27 cellular contexts compared by ENCODE assay signal in the genomic region with DNA sequence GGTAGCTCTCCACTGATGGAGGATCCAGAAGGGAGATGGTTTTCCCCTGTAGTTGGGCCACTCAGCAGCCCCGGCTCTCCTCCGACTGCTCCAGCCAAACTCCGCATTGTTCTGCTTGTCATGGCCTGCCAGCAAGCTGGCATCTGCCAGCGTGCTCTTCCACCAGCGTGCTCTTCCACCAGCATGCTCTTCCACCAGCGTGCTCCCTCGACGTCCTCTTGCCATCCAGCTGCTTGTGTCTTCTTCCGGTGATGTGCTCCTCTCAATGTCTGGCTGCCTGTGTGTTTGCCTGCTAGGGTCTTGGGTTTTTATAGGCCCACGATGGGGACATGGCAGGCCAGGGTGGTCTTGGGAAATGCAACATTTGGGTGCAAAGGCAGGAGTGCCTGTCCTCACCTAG. TPM values are rescaled to one million over a fixed set of nuclear protein-coding genes. Genes with fewer than 3 reads are reported as not detected.
DNase-seq lines count a peak whose midpoint lies in the region; ATAC-seq, FAIRE-seq and TF ChIP-seq lines count a peak whose summit lies in the region.
"Had no signal": no experiment of that assay in that cellular context is flagged by ENCODE, and none has a peak within 500 bp of the region (broad histone marks: within the 10 kb centered on the region; RNA-seq: fewer than 3 reads in every experiment).

No MANE protein-coding gene starts in this region.

- H3K27ac Mint-ChIP-seq in stimulated activated effector memory CD8-positive, alpha-beta T cell treated with anti-CD3 and anti-CD28 coated beads, Interleukin-12 subunit alpha, Interleukin-12 subunit beta, amount 100 ng/mL, for 72 hours = peak overlapping the region; percentile 8
- H3K27ac Mint-ChIP-seq: B cell; CD14-positive monocyte; CD4-positive, CD25-positive, alpha-beta regulatory T cell; CD8-positive, alpha-beta memory T cell had no signal

- no peak for TF ChIP-seq POLR2A in K562 (conservative IDR thresholded peaks at IDR 0.05)
- no peak for TF ChIP-seq POLR2A in H1 (IDR thresholded peaks at IDR 0.05; ENCODE audit: control extremely low read depth in 1 of 2, low read depth in 2 of 2, low read length in 2 of 2)

- H2BK12ac ChIP-seq in H1 (ENCODE audit: low read depth, low read length) = peak overlapping the region; percentile 60; the same call in 1 of the 2 replicates

- TF ChIP-seq CTCF in K562 (IDR thresholded peaks at IDR 0.05 in 2 of 3, conservative IDR thresholded peaks at IDR 0.05 in 1 of 3; ENCODE audit: insufficient read depth in 2 of 3, low read depth in 1 of 3, low read length in 3 of 3) (no peak), H1 (IDR thresholded peaks at IDR 0.05; ENCODE audit: control extremely low read depth in 1 of 3, insufficient read depth in 1 of 3, low read depth in 1 of 3, low read length in 3 of 3) (no peak)

- TF ChIP-seq EP300 in K562 (IDR thresholded peaks at IDR 0.05; ENCODE audit: low read length) (no peak), H1 (IDR thresholded peaks at IDR 0.05; ENCODE audit: borderline replicate concordance in 1 of 2, low read depth in 2 of 2, low read length in 2 of 2) (no peak)

- no peak overlapping the region for H3K4me3 Mint-ChIP-seq in stimulated activated effector memory CD8-positive, alpha-beta T cell treated with anti-CD3 and anti-CD28 coated beads, Interleukin-12 subunit alpha, Interleukin-12 subunit beta, amount 100 ng/mL, for 72 hours
- H3K4me3 Mint-ChIP-seq: B cell; CD14-positive monocyte; CD4-positive, alpha-beta memory T cell; CD4-positive, CD25-positive, alpha-beta regulatory T cell had no signal

- ATAC-seq in K562 = peak; percentile 15
- ATAC-seq in stimulated activated effector memory CD8-positive, alpha-beta T cell treated with anti-CD3 and anti-CD28 coated beads, Interleukin-12 subunit alpha, Interleukin-12 subunit beta, amount 100 ng/mL, for 72 hours = no peak
- ATAC-seq: A549, GM12878 had no signal

- no peak overlapping the region for H2AK5ac ChIP-seq in H1 (ENCODE audit: low read depth, low read length)

- H4K91ac ChIP-seq in H1 (replicated peaks; ENCODE audit: insufficient read length, low read length) = no peak overlapping the region

- peaks cover 0 to 10% (median 4%) of the 10 kb centered on the region in 10 experiments; a peak in 6 of 20 replicates for H3K4me1 ChIP-seq in BLaER1 treated with 17β-estradiol and CSF1 and Interleukin-3, amounts not matched to agents 10 nM and 100 nM
- H3K4me1 ChIP-seq in K562 (replicated peaks in 1 of 2; ENCODE audit: control insufficient read depth in 2 of 2, insufficient read depth in 2 of 2, low read length in 2 of 2) (peaks cover 0 to 4% of the 10 kb centered on the region in 2 experiments; a peak in 2 of 5 replicates), H1 (replicated peaks in 1 of 4; ENCODE audit: control insufficient read depth in 3 of 4, insufficient read depth in 4 of 4, low read length in 3 of 4) (peaks cover 0 to 3% (median 0%) of the 10 kb centered on the region in 4 experiments; a peak in 2 of 7 replicates)
- H3K4me1 ChIP-seq: A549 had no signal

- FAIRE-seq in K562 (lab: Jason Lieb, UNC) (no peak), H1 (lab: Jason Lieb, UNC) (no peak)
- FAIRE-seq: A549, GM12878, GM12892, GM18507 had no signal

- intact Hi-C loops in K562 (cut with micrococcal nuclease) = loop anchor here (5.0 kb wide), 1 partner anchor 49 kb away; no protein-coding TSS in a partner anchor

- H3K14ac ChIP-seq in H1 (ENCODE audit: insufficient read length) = no peak overlapping the region

- DNase-seq in K562 (ENCODE audit: extremely low read depth in 1 of 4, low spot score in 3 of 4) = no peak
- no peak for DNase-seq in H1 (ENCODE audit: low read depth in 1 of 2, low spot score in 2 of 2)
- peak in 1 of 2 donors; percentile 35 for DNase-seq in stimulated activated effector memory CD8-positive, alpha-beta T cell treated with anti-CD3 and anti-CD28 coated beads, Interleukin-12 subunit alpha, Interleukin-12 subunit beta, amount 100 ng/mL, for 72 hours (ENCODE audit: low spot score in 2 of 2)
- no peak for DNase-seq in hippocampal formation (lab: John Stamatoyannopoulos, UW)
- no peak for DNase-seq in NCI-H1930 (lab: John Stamatoyannopoulos, UW)
- DNase-seq in activated naive CD4-positive, alpha-beta T cell (lab: John Stamatoyannopoulos, UW) = no peak
- DNase-seq: AML-193; C1 segment of cervical spinal cord; CD4-positive, alpha-beta memory T cell; CD4-positive, CD25-positive, alpha-beta regulatory T cell; CD8-positive, alpha-beta memory T cell; COR-L47; DMS 273 treated with DMSO at 0.1 percent for 48 hours; DMS153; DMS53; DMS79; DND-41; EL; GDM1 had no signal

- BruUV-seq in K562 (replicated peaks; lab: Mats Ljungman, UMichigan) = no TSS peak

- H2BK120ac ChIP-seq in H1 (replicated peaks; ENCODE audit: low read depth, low read length) = no peak overlapping the region

- no peaks in the 10 kb centered on the region for H3K9me3 Mint-ChIP-seq in stimulated activated effector memory CD8-positive, alpha-beta T cell treated with anti-CD3 and anti-CD28 coated beads, Interleukin-12 subunit alpha, Interleukin-12 subunit beta, amount 100 ng/mL, for 72 hours
- H3K9me3 Mint-ChIP-seq: CD8-positive, alpha-beta memory T cell had no signal

- H3K79me2 ChIP-seq in K562 (ENCODE audit: control insufficient read depth, insufficient read depth, low read length) = no peaks in the 10 kb centered on the region
- no peaks in the 10 kb centered on the region for H3K79me2 ChIP-seq in H1 (ENCODE audit: control insufficient read depth in 1 of 2, insufficient read depth in 2 of 2, low read length in 2 of 2)

- CTCF ChIA-PET in K562 (lab: Yijun Ruan, JAX; ENCODE audit: low intra/inter-chr PET ratio) (no interaction called here), H1 (lab: Charles Lee; ENCODE audit: partially characterized antibody) (interaction anchor here (1.2 kb wide), 1 partner anchor 11 kb away, joined by 3 read pairs; no protein-coding TSS in a partner anchor)

- H2BK5ac ChIP-seq in H1 (ENCODE audit: low read depth, low read length) = no peak overlapping the region

- H3K56ac ChIP-seq in H1 (replicated peaks; ENCODE audit: insufficient read length, low read depth, low read length) = no peak overlapping the region

- no peaks in the 10 kb centered on the region for H3K27me3 ChIP-seq in BLaER1 treated with 17β-estradiol and CSF1 and Interleukin-3, amounts not matched to agents 10 nM and 100 nM
- H3K27me3 ChIP-seq in K562 (ENCODE audit: control insufficient read depth in 2 of 2, insufficient read depth in 2 of 2, low read length in 2 of 2) (peaks cover 20 to 39% of the 10 kb centered on the region in 2 experiments), H1 (replicated peaks in 1 of 4; ENCODE audit: control insufficient read depth in 3 of 4, extremely low read depth in 1 of 4, insufficient read depth in 3 of 4, low read length in 3 of 4) (no peaks in the 10 kb centered on the region)

- POLR2A ChIA-PET in K562 (lab: Yijun Ruan, JAX) = interaction anchor here (0.6 to 10.7 kb wide), 16 partner anchors 8 to 1400 kb away, joined by 3 to 83 read pairs (median 5); a partner anchor contains a TSS
- POLR2A ChIA-PET in H1 (lab: Charles Lee; ENCODE audit: partially characterized antibody) = no interaction called here

- H3K4ac ChIP-seq in H1 (replicated peaks; ENCODE audit: insufficient read length, low read depth, low read length) = no peak overlapping the region

- H3K9ac ChIP-seq in BLaER1 treated with 17β-estradiol and CSF1 and Interleukin-3, amounts not matched to agents 10 nM and 100 nM = no peak overlapping the region
- H3K9ac ChIP-seq in K562 (ENCODE audit: insufficient read depth in 1 of 2, low read depth in 2 of 2, low read length in 2 of 2) (peak overlapping the region in 1 of 2 experiments; percentile 40; a peak in 2 of 4 replicates), H1 (replicated peaks in 1 of 4; ENCODE audit: extremely low read depth in 1 of 4, low read depth in 3 of 4, low read length in 3 of 4) (no peak overlapping the region)

- no peak overlapping the region for H3K27ac ChIP-seq in BLaER1 treated with 17β-estradiol and CSF1 and Interleukin-3, amounts not matched to agents 10 nM and 100 nM
- H3K27ac ChIP-seq in K562 (ENCODE audit: extremely low read depth, low read depth, low read length) (no peak overlapping the region), H1 (ENCODE audit: low read depth, low read length) (no peak overlapping the region)
- H3K27ac ChIP-seq: 22Rv1, A549 had no signal

- no peak overlapping the region for H3K4me3 ChIP-seq in BLaER1 treated with 17β-estradiol and CSF1 and Interleukin-3, amounts not matched to agents 10 nM and 100 nM
- no peak overlapping the region for H3K4me3 ChIP-seq in K562
- no peak overlapping the region for H3K4me3 ChIP-seq in H1 (ENCODE audit: extremely low read depth in 1 of 4, insufficient read depth in 2 of 4, low read depth in 3 of 4, low read length in 4 of 4)
- H3K4me3 ChIP-seq: A549, GM12878 had no signal

- no peaks in the 10 kb centered on the region for H3K36me3 Mint-ChIP-seq in stimulated activated effector memory CD8-positive, alpha-beta T cell treated with anti-CD3 and anti-CD28 coated beads, Interleukin-12 subunit alpha, Interleukin-12 subunit beta, amount 100 ng/mL, for 72 hours
- H3K36me3 Mint-ChIP-seq: CD14-positive monocyte; CD4-positive, alpha-beta memory T cell; CD4-positive, CD25-positive, alpha-beta regulatory T cell had no signal

- peaks cover 2 to 11% (median 6%) of the 10 kb centered on the region in 11 experiments; a peak in 16 of 22 replicates for H3K9me3 ChIP-seq in BLaER1 treated with 17β-estradiol and CSF1 and Interleukin-3, amounts not matched to agents 10 nM and 100 nM (replicated peaks in 1 of 11)
- no peaks in the 10 kb centered on the region for H3K9me3 ChIP-seq in K562 (replicated peaks; ENCODE audit: control insufficient read depth, insufficient read depth, low read depth, low read length)
- H3K9me3 ChIP-seq in H1 (ENCODE audit: insufficient read depth in 2 of 2, low read depth in 1 of 2, low read length in 1 of 2) = peaks cover 0 to 7% of the 10 kb centered on the region in 2 experiments; a peak in 2 of 4 replicates
- H3K9me3 ChIP-seq: A549 had no signal

- no peaks in the 10 kb centered on the region for H3K9me1 ChIP-seq in K562 (ENCODE audit: control insufficient read depth, insufficient read depth, low read length)

- H2BK20ac ChIP-seq in H1 (ENCODE audit: low read length) = no peak overlapping the region

- in situ Hi-C loops in K562 (cut with MboI) = no loop called here

- no peak overlapping the region for H4K8ac ChIP-seq in H1 (ENCODE audit: extremely low read depth, insufficient read depth, low read length)

- H3K36me3 ChIP-seq in BLaER1 treated with 17β-estradiol and CSF1 and Interleukin-3, amounts not matched to agents 10 nM and 100 nM = no peaks in the 10 kb centered on the region
- H3K36me3 ChIP-seq in K562 (ENCODE audit: control insufficient read depth, insufficient read depth, low read length) (no peaks in the 10 kb centered on the region), H1 (ENCODE audit: control insufficient read depth in 2 of 4, insufficient read depth in 4 of 4, low read length in 3 of 4) (no peaks in the 10 kb centered on the region)

- no peaks in the 10 kb centered on the region for H3K23me2 ChIP-seq in H1 (ENCODE audit: low read depth, low read length)

- H4K20me1 ChIP-seq in BLaER1 treated with 17β-estradiol and CSF1 and Interleukin-3, amounts not matched to agents 10 nM and 100 nM = no peaks in the 10 kb centered on the region
- H4K20me1 ChIP-seq in K562 (replicated peaks; ENCODE audit: control insufficient read depth, insufficient read depth, low read length) = no peaks in the 10 kb centered on the region
- H4K20me1 ChIP-seq in H1 (replicated peaks in 1 of 2; ENCODE audit: control insufficient read depth in 1 of 2, insufficient read depth in 2 of 2, low read length in 2 of 2) = no peaks in the 10 kb centered on the region

- H2BK15ac ChIP-seq in H1 (ENCODE audit: low read length) = 0 out of 2 replicates have a peak overlapping the region, but pooled peaks have one; percentile 72

- no peak overlapping the region for H4K5ac ChIP-seq in H1 (ENCODE audit: insufficient read length, low read depth, low read length)

- WGBS in K562 (ENCODE audit: insufficient coverage, low coverage, missing lambda C conversion rate) = 4% methylated on average over 10 of the region's 10 CpGs
- WGBS in H1 (ENCODE audit: extremely low coverage in 1 of 2, insufficient coverage in 1 of 2, insufficient read length in 1 of 2, insufficient replicate concordance in 2 of 2, low coverage in 1 of 2, low lambda C conversion rate in 2 of 2, missing lambda C conversion rate in 1 of 2), 2 experiments = 98% methylated on average over 8 of the region's 10 CpGs; no CpG with 5 or more reads in 1 of the 2 experiments

- H3K18ac ChIP-seq in H1 (ENCODE audit: extremely low read depth, low read length) = no peak overlapping the region; the same call in 1 of the 2 replicates

- no peak overlapping the region for H3K23ac ChIP-seq in H1 (ENCODE audit: insufficient read length)

- H3K79me1 ChIP-seq in H1 (ENCODE audit: low read depth, low read length) = no peaks in the 10 kb centered on the region

- H3K4me2 ChIP-seq in BLaER1 treated with 17β-estradiol and CSF1 and Interleukin-3, amounts not matched to agents 10 nM and 100 nM = peak overlapping the region in 6 of 11 experiments; percentile 6 to 46 (median 30); a peak in 9 of 22 replicates
- H3K4me2 ChIP-seq in K562 (ENCODE audit: insufficient read depth, low read length) (no peak overlapping the region), H1 (ENCODE audit: insufficient read depth in 1 of 2, low read depth in 2 of 2, low read length in 2 of 2) (no peak overlapping the region)
- H3K4me2 ChIP-seq: A549 had no signal

- TF ChIP-seq RAD21 in K562 (CRISPR knock-in tag; conservative IDR thresholded peaks at IDR 0.05 in 1 of 2, IDR thresholded peaks at IDR 0.05 in 1 of 2) = no peak
- no peak for TF ChIP-seq RAD21 in H1 (IDR thresholded peaks at IDR 0.05 in 1 of 2, conservative IDR thresholded peaks at IDR 0.05 in 1 of 2; ENCODE audit: low read depth in 2 of 2, low read length in 2 of 2)

- H3K4me1 Mint-ChIP-seq in stimulated activated effector memory CD8-positive, alpha-beta T cell treated with anti-CD3 and anti-CD28 coated beads, Interleukin-12 subunit alpha, Interleukin-12 subunit beta, amount 100 ng/mL, for 72 hours = no peaks in the 10 kb centered on the region
- H3K4me1 Mint-ChIP-seq: CD4-positive, alpha-beta memory T cell; CD4-positive, CD25-positive, alpha-beta regulatory T cell; CD8-positive, alpha-beta memory T cell had no signal

- H2AFZ ChIP-seq in K562 (ENCODE audit: low read depth, low read length) (peak overlapping the region; percentile 10; the same call in 1 of the 2 replicates), H1 (ENCODE audit: low read length) (no peak overlapping the region)

RNA-seq across cellular contexts. Expression of a gene that starts 43.5 kb away (rescaled TPM):
- total RNA-seq in K562 (2011; cell fraction: chromatin; rRNA removed; ENCODE audit: low replicate concordance) = 0.79 and 1.2 TPM in 2 replicates
- total RNA-seq in K562 (2011; cell fraction: nucleolus; rRNA removed) = 0.50 and 0.79 TPM in 2 replicates
- 0.29 and 0.46 TPM in 2 replicates for total RNA-seq in K562 (2011; cell fraction: nucleoplasm; rRNA removed)
- 0.14 and 0.24 TPM in 2 replicates for total RNA-seq in K562 (2014; rRNA removed)
- 0.04 and 0.10 TPM in 2 replicates for total RNA-seq in K562 (2014; rRNA removed; fragmentation: Illumina TruSeq; extraction: Trizol)
- 0.04 and 0.11 TPM in 2 replicates for total RNA-seq in K562 (2015; rRNA removed; fragmentation: Illumina TruSeq; extraction: Trizol)
- 0.22 and 0.74 TPM in 2 replicates for total RNA-seq in K562 (2021)
- polyA plus RNA-seq in K562 (2011; rRNA removed) = 0.13 and 0.22 TPM in 2 replicates
- polyA plus RNA-seq in K562 (2011; cell fraction: cytosol; rRNA removed) = 0.15 and 0.31 TPM in 2 replicates
- polyA plus RNA-seq in K562 (2011; cell fraction: nucleus; rRNA removed) = 0.35 and 0.60 TPM in 2 replicates
- polyA plus RNA-seq in K562 (2012) = 0.14 and 0.26 TPM in 2 replicates
- polyA plus RNA-seq in K562 (2014; fragmentation: Illumina TruSeq; extraction: Trizol) = 0.12 and 0.13 TPM in 2 replicates
- polyA plus RNA-seq in K562 (2014; fragmentation: Nextera tagmentation; extraction: Ambion mirVana) = not detected
- polyA plus RNA-seq in K562 (2014; rRNA removed) = 0.18 TPM in 1 of 2 replicates, not detected in the other
- polyA minus RNA-seq in K562 (2011; rRNA and poly(A)+ RNA removed) = 0.21 and 0.32 TPM in 2 replicates
- 0.57 TPM in 1 of 2 replicates, not detected in the other for polyA minus RNA-seq in K562 (2011; cell fraction: cytosol; rRNA and poly(A)+ RNA removed)
- 0.40 and 0.67 TPM in 2 replicates for polyA minus RNA-seq in K562 (2011; cell fraction: nucleus; rRNA and poly(A)+ RNA removed)
- total RNA-seq in H1 (2021; fragmentation: NEBNext Ultra II Directional; extraction: Animal tissue kit (Norgen Biotek cat#: 25700)) = 9.6 and 9.7 TPM in 2 replicates
- polyA plus RNA-seq in H1 (2011; rRNA removed) = 6.6 and 6.9 TPM in 2 replicates
- 7.7 TPM for polyA plus RNA-seq in H1 (2011; cell fraction: cytosol; rRNA removed)
- 7.4 TPM for polyA plus RNA-seq in H1 (2011; cell fraction: nucleus; rRNA removed)
- 5.7 to 7.8 TPM (median 6.8 TPM) in 4 replicates for polyA plus RNA-seq in H1 (2012, experiment 1 of 2)
- polyA plus RNA-seq in H1 (2012, experiment 2 of 2) = 4.4 TPM
- 5.3 TPM for polyA plus RNA-seq in H1 (2013, experiment 1 of 2)
- 5.5 TPM for polyA plus RNA-seq in H1 (2013, experiment 2 of 2)
- polyA minus RNA-seq in H1 (2011; rRNA and poly(A)+ RNA removed) = 6.4 and 7.5 TPM in 2 replicates
- polyA minus RNA-seq in H1 (2011; cell fraction: cytosol; rRNA and poly(A)+ RNA removed) = 5.6 TPM
- 4.3 TPM for polyA minus RNA-seq in H1 (2011; cell fraction: nucleus; rRNA and poly(A)+ RNA removed)

Comparison
In these comparisons a context has a peak if more than half of its experiments do, and no peak if none do; other contexts are left out.
1. H3K4me2 ChIP-seq: peak in BLaER1 treated with 17β-estradiol and CSF1 and Interleukin-3, amounts not matched to agents 10 nM and 100 nM (6 of 11); none in K562 (single experiment) and H1 (0 of 2).